14 cellular contexts compared by ENCODE assay signal in the genomic region with DNA sequence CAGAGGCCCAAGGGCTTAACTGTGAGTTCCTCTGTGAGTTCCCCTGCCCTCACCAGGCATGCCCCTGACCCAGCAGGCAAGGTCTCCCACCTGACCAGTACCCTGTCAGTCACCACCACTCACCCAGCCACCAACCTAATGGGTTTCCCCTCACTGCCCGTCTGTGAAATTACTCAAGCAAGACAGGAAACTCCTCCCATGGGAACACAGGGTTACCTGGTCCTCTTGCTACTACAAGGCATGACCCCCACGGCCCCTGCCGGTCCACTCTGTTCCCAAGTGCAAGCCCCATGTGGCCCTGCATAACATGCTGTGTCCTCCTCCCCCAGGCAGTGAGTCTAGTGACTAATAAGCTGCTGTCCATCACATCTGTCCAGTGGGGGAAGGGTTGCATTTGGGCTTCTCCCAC. TPM values are rescaled to one million over a fixed set of nuclear protein-coding genes. Genes with fewer than 3 reads are reported as not detected.
DNase-seq lines count a peak whose midpoint lies in the region; ATAC-seq, FAIRE-seq and TF ChIP-seq lines count a peak whose summit lies in the region.
"Had no signal": no experiment of that assay in that cellular context is flagged by ENCODE, and none has a peak within 500 bp of the region (broad histone marks: within the 10 kb centered on the region; RNA-seq: fewer than 3 reads in every experiment).

No MANE protein-coding gene starts in this region.

- H3K9me3 ChIP-seq in CD4-positive, alpha-beta memory T cell (ENCODE audit: control insufficient read depth in 1 of 2, low read length in 2 of 2), result no peaks in the 10 kb centered on the region
- H3K9me3 ChIP-seq in OCI-LY7 (ENCODE audit: low read length), result no peaks in the 10 kb centered on the region

- ATAC-seq in HG03342 (IDR thresholded peaks at IDR 0.05; ENCODE audit: unreplicated experiment), result no peak
- ATAC-seq: activated CD8-positive, alpha-beta memory T cell treated with anti-CD3 and anti-CD28 coated beads, Interleukin-2, amount 10 ng/mL, durations not matched to agents 7 days and 5 days had no signal

- POLR2A ChIA-PET in CD4-positive, alpha-beta memory T cell (lab: Charles Lee; ENCODE audit: partially characterized antibody), result interaction anchor here (1.2 to 5.9 kb wide), 4 partner anchors 9 to 359 kb away, joined by 3 to 86 read pairs (median 46); a partner anchor contains a TSS
- POLR2A ChIA-PET in OCI-LY7 (lab: Charles Lee), result interaction anchor here (0.5 to 8.1 kb wide), 6 partner anchors 9 to 576 kb away, joined by 3 to 147 read pairs (median 4); no protein-coding TSS in a partner anchor

- no TSS peak for BruUV-seq in OCI-LY7 (replicated peaks; lab: Mats Ljungman, UMichigan)

- no peak overlapping the region for H3K4me3 ChIP-seq in CD4-positive, alpha-beta memory T cell (ENCODE audit: low read length in 2 of 2)
- peak overlapping the region; percentile 37 for H3K4me3 ChIP-seq in OCI-LY7 (ENCODE audit: low read depth, low read length, poor library complexity, severe bottlenecking)

- no peaks in the 10 kb centered on the region for H3K27me3 ChIP-seq in CD4-positive, alpha-beta memory T cell (ENCODE audit: insufficient read depth, low read length)

- H3K27ac ChIP-seq in CD4-positive, alpha-beta memory T cell (ENCODE audit: low read depth, low read length), result no peak overlapping the region
- peak overlapping the region; percentile 78 for H3K27ac ChIP-seq in OCI-LY7 (ENCODE audit: low read depth, low read length, poor library complexity, severe bottlenecking)

- peak overlapping the region; percentile 79 for H3K4me2 ChIP-seq in OCI-LY7 (ENCODE audit: low read length)

- peaks cover 29 to 62% (median 43%) of the 10 kb centered on the region in 4 donors for H3K4me1 Mint-ChIP-seq in CD4-positive, alpha-beta memory T cell

- no peak for TF ChIP-seq CTCF in OCI-LY7 (conservative IDR thresholded peaks at IDR 0.05; ENCODE audit: low read length)

- H2AFZ ChIP-seq in OCI-LY7 (ENCODE audit: low read length), result peak overlapping the region; percentile 1; the same call in 1 of the 2 replicates

- no peaks in the 10 kb centered on the region for H3K27me3 Mint-ChIP-seq in CD4-positive, alpha-beta memory T cell
- H3K27me3 Mint-ChIP-seq: activated CD8-positive, alpha-beta memory T cell treated with anti-CD3 and anti-CD28 coated beads, Interleukin-2, amount 10 ng/mL, durations not matched to agents 7 days and 5 days had no signal

- no peaks in the 10 kb centered on the region for H3K9me3 Mint-ChIP-seq in CD4-positive, alpha-beta memory T cell

- CTCF ChIA-PET in CD4-positive, alpha-beta memory T cell (lab: Charles Lee; ENCODE audit: partially characterized antibody), result interaction anchor here (1.2 to 5.3 kb wide), 5 partner anchors 12 to 317 kb away, joined by 3 to 442 read pairs (median 71); a partner anchor contains a TSS
- CTCF ChIA-PET in OCI-LY7 (lab: Charles Lee; ENCODE audit: unreplicated experiment), result interaction anchor here (1.1 to 5.0 kb wide), 3 partner anchors 12 to 22 kb away, joined by 3 to 79 read pairs (median 4); no protein-coding TSS in a partner anchor

- H3K27ac Mint-ChIP-seq in CD4-positive, alpha-beta memory T cell, result peak overlapping the region in 5 of 7 donors; percentile 36 to 84 (median 57)
- H3K27ac Mint-ChIP-seq: activated CD8-positive, alpha-beta memory T cell treated with anti-CD3 and anti-CD28 coated beads, Interleukin-2, amount 10 ng/mL, durations not matched to agents 7 days and 5 days had no signal

- intact Hi-C loops in CD4-positive, alpha-beta memory T cell (cut with micrococcal nuclease), result no loop called here
- intact Hi-C loops in OCI-LY7 (cut with micrococcal nuclease; ENCODE audit: unreplicated experiment), result loop anchor here (1.0 to 5.0 kb wide), 2 partner anchors 20 to 645 kb away; a partner anchor contains a TSS

- no peak overlapping the region for H3K4me3 Mint-ChIP-seq in CD4-positive, alpha-beta memory T cell
- H3K4me3 Mint-ChIP-seq: activated CD8-positive, alpha-beta memory T cell treated with anti-CD3 and anti-CD28 coated beads, Interleukin-2, amount 10 ng/mL, durations not matched to agents 7 days and 5 days had no signal

- H4K20me1 ChIP-seq in OCI-LY7 (ENCODE audit: insufficient read depth, low read length), result no peaks in the 10 kb centered on the region

- no peak for DNase-seq in CD4-positive, alpha-beta memory T cell
- DNase-seq in GM19239 (ENCODE audit: insufficient read length, low spot score) (no peak), OCI-LY7 (ENCODE audit: low spot score) (peak; percentile 67), islet precursor cell (peak; percentile 61), anterior cingulate cortex (lab: John Stamatoyannopoulos, UW) (no peak), H54 (ENCODE audit: insufficient read length, low spot score) (no peak), NOMO-1 treated with DMSO at 0.1 percent for 48 hours (lab: John Stamatoyannopoulos, UW; ENCODE audit: unreplicated experiment) (no peak)
- DNase-seq: activated CD8-positive, alpha-beta memory T cell treated with anti-CD3 and anti-CD28 coated beads, Interleukin-2, amount 10 ng/mL, durations not matched to agents 7 days and 5 days; COR-L47; NCI-H146 had no signal

- H3K79me2 ChIP-seq in OCI-LY7 (ENCODE audit: insufficient read depth, low read depth, low read length), result no peaks in the 10 kb centered on the region

- FAIRE-seq in GM19239 (lab: Jason Lieb, UNC), result peak; percentile 35
- no peak for FAIRE-seq in H54 (lab: Jason Lieb, UNC)
- FAIRE-seq: astrocyte had no signal

- no peaks in the 10 kb centered on the region for H3K9me2 ChIP-seq in OCI-LY7 (ENCODE audit: insufficient read depth, low read length)

- H3K36me3 ChIP-seq in CD4-positive, alpha-beta memory T cell (ENCODE audit: insufficient read depth, low read length), result peaks cover 19% of the 10 kb centered on the region
- no peaks in the 10 kb centered on the region for H3K36me3 ChIP-seq in OCI-LY7 (ENCODE audit: insufficient read depth, low read length)

- peaks cover 32 to 47% of the 10 kb centered on the region in 2 donors for H3K36me3 Mint-ChIP-seq in CD4-positive, alpha-beta memory T cell
- H3K36me3 Mint-ChIP-seq: activated CD8-positive, alpha-beta memory T cell treated with anti-CD3 and anti-CD28 coated beads, Interleukin-2, amount 10 ng/mL, durations not matched to agents 7 days and 5 days had no signal

- H3K4me1 ChIP-seq in CD4-positive, alpha-beta memory T cell (ENCODE audit: insufficient read depth, low read length), result peaks cover 36% of the 10 kb centered on the region
- H3K4me1 ChIP-seq in OCI-LY7 (ENCODE audit: insufficient read depth, low read length, poor library complexity, severe bottlenecking), result peaks cover 80% of the 10 kb centered on the region

- TF ChIP-seq POLR2A in H54 (IDR thresholded peaks at IDR 0.05; ENCODE audit: low read depth, low read length), result no peak

RNA-seq across cellular contexts. Expression of a gene that starts 8.0 kb away (rescaled TPM):
- total RNA-seq in CD4-positive, alpha-beta memory T cell, result 10 to 100 TPM; 23.6 to 24.3 TPM
- polyA plus RNA-seq in CD4-positive, alpha-beta memory T cell, result 10 to 100 TPM; 37.1 to 38.9 TPM
- 3.4 and 3.5 TPM in 2 replicates for total RNA-seq in OCI-LY7 (2014; rRNA removed; shearing (Covaris generic))
- total RNA-seq in OCI-LY7 (2022), result 11.9 and 12.5 TPM in 2 replicates

RNA-seq across cellular contexts. Expression of a gene that starts 33.1 kb away (rescaled TPM):
- 1 to 10 TPM; 7.9 to 9.0 TPM for total RNA-seq in CD4-positive, alpha-beta memory T cell
- polyA plus RNA-seq in CD4-positive, alpha-beta memory T cell, result under 1 TPM in 1 of 2 donors, not detected in 1; 0.41 TPM
- total RNA-seq in OCI-LY7 (2014; rRNA removed; shearing (Covaris generic)), result 0.41 and 0.75 TPM in 2 replicates
- 0.46 and 0.90 TPM in 2 replicates for total RNA-seq in OCI-LY7 (2022)
- total RNA-seq: T-helper 2 cell treated with Interferon-gamma antibody and Interleukin-4, amounts not matched to agents 100 ng/mL and 5 ng/mL, for 36 hours; ureter had no signal

RNA-seq across cellular contexts. Expression of a gene that starts 49.8 kb away (rescaled TPM):
- not detected for total RNA-seq in CD4-positive, alpha-beta memory T cell
- not detected for polyA plus RNA-seq in CD4-positive, alpha-beta memory T cell
- total RNA-seq in OCI-LY7 (2014; rRNA removed; shearing (Covaris generic)), result not detected in 2 replicates
- not detected in 2 replicates for total RNA-seq in OCI-LY7 (2022)
- total RNA-seq: activated CD8-positive, alpha-beta memory T cell treated with anti-CD3 and anti-CD28 coated beads, Interleukin-2, amount 10 ng/mL, durations not matched to agents 7 days and 5 days; astrocyte; T-helper 2 cell treated with Interferon-gamma antibody and Interleukin-4, amounts not matched to agents 100 ng/mL and 5 ng/mL, for 36 hours; ureter had no signal

Comparison
In these comparisons a context has a peak if more than half of its experiments do, and no peak if none do; other contexts are left out.
1. DNase-seq: peak in OCI-LY7 (single experiment) and islet precursor cell (single experiment); none in CD4-positive, alpha-beta memory T cell (0 of 5), GM19239 (single experiment), anterior cingulate cortex (0 of 58), H54 (single experiment) and NOMO-1 treated with DMSO at 0.1 percent for 48 hours (single experiment).
2. RNA of a gene that starts 33.1 kb away (total RNA-seq): 7.9 to 9.0 TPM in CD4-positive, alpha-beta memory T cell; 0.41 to 0.90 TPM in OCI-LY7; every median in the first group is over 4 times any median in the second.